Comparison of ENCODE assay signal across 2 cellular contexts in the genomic region with DNA sequence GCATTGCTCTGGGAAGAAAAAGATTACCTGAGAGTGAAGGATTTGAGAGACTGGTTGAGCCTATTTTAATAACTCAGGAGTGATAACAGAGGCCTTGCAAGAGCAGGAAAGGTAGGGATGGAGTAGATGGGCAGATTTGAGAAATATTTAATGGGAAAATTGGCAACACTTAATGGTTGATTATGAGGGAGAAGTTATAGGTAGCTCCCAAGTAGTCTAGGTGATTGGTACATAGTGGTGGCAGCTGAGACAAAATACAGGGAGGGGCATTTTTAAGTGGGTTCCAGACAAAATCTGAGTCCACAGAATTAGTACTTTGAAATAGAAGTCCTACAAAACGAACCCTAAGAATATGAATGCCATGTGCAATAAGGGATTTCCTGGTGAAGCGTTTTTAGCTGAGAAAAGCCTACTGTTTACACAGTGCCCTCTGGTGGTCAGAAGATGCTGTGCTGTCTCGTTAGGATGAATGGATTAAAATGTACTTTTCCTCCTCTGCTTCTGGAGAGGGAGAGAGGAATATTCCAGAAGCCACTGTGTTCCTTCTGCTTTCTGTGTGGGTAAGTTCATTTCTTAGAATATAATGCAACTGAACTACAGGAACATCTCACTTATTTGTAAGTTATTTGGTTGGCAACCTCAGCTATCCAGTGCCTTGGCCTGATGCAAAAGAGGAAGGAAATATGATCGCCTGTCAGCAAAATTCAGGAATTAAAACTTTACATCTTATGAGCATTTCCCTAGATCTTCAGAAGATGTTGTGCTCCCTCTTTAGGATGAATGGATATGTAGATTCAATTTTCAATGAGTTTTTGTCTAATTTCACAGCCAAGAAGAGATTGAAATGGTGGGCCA.
A peak's percentile ranks its signal among the peaks of the same experiment; 100 is the strongest.
TF ChIP-seq lines count a peak whose summit lies in the region.

No MANE protein-coding gene starts in this region.

TF ChIP-seq in HCT116, 20 proteins besides CTCF, POLR2A, EP300 and RAD21:
- no peak for TF ChIP-seq ZFX (IDR thresholded peaks at IDR 0.05)
- TF ChIP-seq, protein P1, sequence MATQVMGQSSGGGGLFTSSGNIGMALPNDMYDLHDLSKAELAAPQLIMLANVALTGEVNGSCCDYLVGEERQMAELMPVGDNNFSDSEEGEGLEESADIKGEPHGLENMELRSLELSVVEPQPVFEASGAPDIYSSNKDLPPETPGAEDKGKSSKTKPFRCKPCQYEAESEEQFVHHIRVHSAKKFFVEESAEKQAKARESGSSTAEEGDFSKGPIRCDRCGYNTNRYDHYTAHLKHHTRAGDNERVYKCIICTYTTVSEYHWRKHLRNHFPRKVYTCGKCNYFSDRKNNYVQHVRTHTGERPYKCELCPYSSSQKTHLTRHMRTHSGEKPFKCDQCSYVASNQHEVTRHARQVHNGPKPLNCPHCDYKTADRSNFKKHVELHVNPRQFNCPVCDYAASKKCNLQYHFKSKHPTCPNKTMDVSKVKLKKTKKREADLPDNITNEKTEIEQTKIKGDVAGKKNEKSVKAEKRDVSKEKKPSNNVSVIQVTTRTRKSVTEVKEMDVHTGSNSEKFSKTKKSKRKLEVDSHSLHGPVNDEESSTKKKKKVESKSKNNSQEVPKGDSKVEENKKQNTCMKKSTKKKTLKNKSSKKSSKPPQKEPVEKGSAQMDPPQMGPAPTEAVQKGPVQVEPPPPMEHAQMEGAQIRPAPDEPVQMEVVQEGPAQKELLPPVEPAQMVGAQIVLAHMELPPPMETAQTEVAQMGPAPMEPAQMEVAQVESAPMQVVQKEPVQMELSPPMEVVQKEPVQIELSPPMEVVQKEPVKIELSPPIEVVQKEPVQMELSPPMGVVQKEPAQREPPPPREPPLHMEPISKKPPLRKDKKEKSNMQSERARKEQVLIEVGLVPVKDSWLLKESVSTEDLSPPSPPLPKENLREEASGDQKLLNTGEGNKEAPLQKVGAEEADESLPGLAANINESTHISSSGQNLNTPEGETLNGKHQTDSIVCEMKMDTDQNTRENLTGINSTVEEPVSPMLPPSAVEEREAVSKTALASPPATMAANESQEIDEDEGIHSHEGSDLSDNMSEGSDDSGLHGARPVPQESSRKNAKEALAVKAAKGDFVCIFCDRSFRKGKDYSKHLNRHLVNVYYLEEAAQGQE (IDR thresholded peaks at IDR 0.05; ENCODE audit: low read depth), result no peak
- no peak for TF ChIP-seq JUND (IDR thresholded peaks at IDR 0.05)
- TF ChIP-seq EZH2phosphoT487 (IDR thresholded peaks at IDR 0.05; ENCODE audit: borderline replicate concordance), result no peak
- TF ChIP-seq TCF7L2 (IDR thresholded peaks at IDR 0.05; ENCODE audit: borderline replicate concordance, extremely low read depth, insufficient read depth, insufficient read length), result no peak
- peak; percentile 18 for TF ChIP-seq YY1 (IDR thresholded peaks at IDR 0.05; ENCODE audit: extremely low read depth, insufficient replicate concordance, low read depth, low read length)
TF ChIP-seq in HCT116: peak in this region for 1.

TF ChIP-seq in HepG2, 621 proteins besides CTCF, POLR2A, EP300 and RAD21:
- TF ChIP-seq ZBTB39 (CRISPR knock-in tag; IDR thresholded peaks at IDR 0.05) (no peak), BRCA1 (CRISPR knock-in tag; IDR thresholded peaks at IDR 0.05) (0 out of 2 replicates have a peak, but pooled peaks have one; percentile 46), U2AF1 (optimal IDR thresholded peaks at IDR 0.05; ENCODE audit: low read depth, low read length) (no peak), ZNF749 (CRISPR knock-in tag; IDR thresholded peaks at IDR 0.05; ENCODE audit: borderline replicate concordance) (no peak), SP1 (IDR thresholded peaks at IDR 0.05) (no peak), SP1 (CRISPR knock-in tag; IDR thresholded peaks at IDR 0.05) (no peak), KLF12 (CRISPR knock-in tag; IDR thresholded peaks at IDR 0.05; ENCODE audit: borderline replicate concordance) (0 out of 2 replicates have a peak, but pooled peaks have one; percentile 36), ZNF33A (CRISPR knock-in tag; IDR thresholded peaks at IDR 0.05; ENCODE audit: borderline replicate concordance) (no peak), SMC3 (IDR thresholded peaks at IDR 0.05; ENCODE audit: low read length) (peak; percentile 69), ZNF296 (CRISPR knock-in tag; conservative IDR thresholded peaks at IDR 0.05) (no peak), MYNN (CRISPR knock-in tag; IDR thresholded peaks at IDR 0.05; ENCODE audit: low read depth) (no peak), ZSCAN20 (CRISPR knock-in tag; IDR thresholded peaks at IDR 0.05; ENCODE audit: borderline replicate concordance) (0 out of 2 replicates have a peak, but pooled peaks have one; percentile 50), ELF3 (CRISPR knock-in tag; IDR thresholded peaks at IDR 0.05) (peak; percentile 51; the same call in 1 of the 2 replicates), ZNF569 (CRISPR knock-in tag; IDR thresholded peaks at IDR 0.05; ENCODE audit: borderline replicate concordance) (no peak), GLMP (CRISPR knock-in tag; IDR thresholded peaks at IDR 0.05; ENCODE audit: borderline replicate concordance) (no peak), TBX3 (IDR thresholded peaks at IDR 0.05; ENCODE audit: borderline replicate concordance) (no peak), ZSCAN12 (CRISPR knock-in tag; IDR thresholded peaks at IDR 0.05) (0 out of 2 replicates have a peak, but pooled peaks have one; percentile 27), KAT2B (IDR thresholded peaks at IDR 0.05; ENCODE audit: borderline replicate concordance, low read depth, low read length) (no peak), PPARG (CRISPR knock-in tag; conservative IDR thresholded peaks at IDR 0.05) (no peak), RFXAP (CRISPR knock-in tag; IDR thresholded peaks at IDR 0.05; ENCODE audit: borderline replicate concordance) (0 out of 2 replicates have a peak, but pooled peaks have one; percentile 29), ZKSCAN1 (IDR thresholded peaks at IDR 0.05; ENCODE audit: low read length) (0 out of 2 replicates have a peak, but pooled peaks have one; percentile 21), STAG1 (CRISPR knock-in tag; IDR thresholded peaks at IDR 0.05) (peak; percentile 66), ZNF839 (CRISPR knock-in tag; IDR thresholded peaks at IDR 0.05; ENCODE audit: borderline replicate concordance) (no peak), ZNF383 (CRISPR knock-in tag; IDR thresholded peaks at IDR 0.05; ENCODE audit: borderline replicate concordance) (no peak), MAZ (IDR thresholded peaks at IDR 0.05; ENCODE audit: borderline replicate concordance, low read depth, low read length) (no peak), MAZ (CRISPR knock-in tag; IDR thresholded peaks at IDR 0.05; ENCODE audit: low read depth) (no peak), MED1 (CRISPR knock-in tag; IDR thresholded peaks at IDR 0.05) (0 out of 2 replicates have a peak, but pooled peaks have one; percentile 36)
- TF ChIP-seq, protein P2, sequence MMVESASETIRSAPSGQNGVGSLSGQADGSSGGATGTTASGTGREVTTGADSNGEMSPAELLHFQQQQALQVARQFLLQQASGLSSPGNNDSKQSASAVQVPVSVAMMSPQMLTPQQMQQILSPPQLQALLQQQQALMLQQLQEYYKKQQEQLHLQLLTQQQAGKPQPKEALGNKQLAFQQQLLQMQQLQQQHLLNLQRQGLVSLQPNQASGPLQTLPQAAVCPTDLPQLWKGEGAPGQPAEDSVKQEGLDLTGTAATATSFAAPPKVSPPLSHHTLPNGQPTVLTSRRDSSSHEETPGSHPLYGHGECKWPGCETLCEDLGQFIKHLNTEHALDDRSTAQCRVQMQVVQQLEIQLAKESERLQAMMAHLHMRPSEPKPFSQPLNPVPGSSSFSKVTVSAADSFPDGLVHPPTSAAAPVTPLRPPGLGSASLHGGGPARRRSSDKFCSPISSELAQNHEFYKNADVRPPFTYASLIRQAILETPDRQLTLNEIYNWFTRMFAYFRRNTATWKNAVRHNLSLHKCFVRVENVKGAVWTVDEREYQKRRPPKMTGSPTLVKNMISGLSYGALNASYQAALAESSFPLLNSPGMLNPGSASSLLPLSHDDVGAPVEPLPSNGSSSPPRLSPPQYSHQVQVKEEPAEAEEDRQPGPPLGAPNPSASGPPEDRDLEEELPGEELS (CRISPR knock-in tag; IDR thresholded peaks at IDR 0.05), result no peak
- TF ChIP-seq, protein P3, sequence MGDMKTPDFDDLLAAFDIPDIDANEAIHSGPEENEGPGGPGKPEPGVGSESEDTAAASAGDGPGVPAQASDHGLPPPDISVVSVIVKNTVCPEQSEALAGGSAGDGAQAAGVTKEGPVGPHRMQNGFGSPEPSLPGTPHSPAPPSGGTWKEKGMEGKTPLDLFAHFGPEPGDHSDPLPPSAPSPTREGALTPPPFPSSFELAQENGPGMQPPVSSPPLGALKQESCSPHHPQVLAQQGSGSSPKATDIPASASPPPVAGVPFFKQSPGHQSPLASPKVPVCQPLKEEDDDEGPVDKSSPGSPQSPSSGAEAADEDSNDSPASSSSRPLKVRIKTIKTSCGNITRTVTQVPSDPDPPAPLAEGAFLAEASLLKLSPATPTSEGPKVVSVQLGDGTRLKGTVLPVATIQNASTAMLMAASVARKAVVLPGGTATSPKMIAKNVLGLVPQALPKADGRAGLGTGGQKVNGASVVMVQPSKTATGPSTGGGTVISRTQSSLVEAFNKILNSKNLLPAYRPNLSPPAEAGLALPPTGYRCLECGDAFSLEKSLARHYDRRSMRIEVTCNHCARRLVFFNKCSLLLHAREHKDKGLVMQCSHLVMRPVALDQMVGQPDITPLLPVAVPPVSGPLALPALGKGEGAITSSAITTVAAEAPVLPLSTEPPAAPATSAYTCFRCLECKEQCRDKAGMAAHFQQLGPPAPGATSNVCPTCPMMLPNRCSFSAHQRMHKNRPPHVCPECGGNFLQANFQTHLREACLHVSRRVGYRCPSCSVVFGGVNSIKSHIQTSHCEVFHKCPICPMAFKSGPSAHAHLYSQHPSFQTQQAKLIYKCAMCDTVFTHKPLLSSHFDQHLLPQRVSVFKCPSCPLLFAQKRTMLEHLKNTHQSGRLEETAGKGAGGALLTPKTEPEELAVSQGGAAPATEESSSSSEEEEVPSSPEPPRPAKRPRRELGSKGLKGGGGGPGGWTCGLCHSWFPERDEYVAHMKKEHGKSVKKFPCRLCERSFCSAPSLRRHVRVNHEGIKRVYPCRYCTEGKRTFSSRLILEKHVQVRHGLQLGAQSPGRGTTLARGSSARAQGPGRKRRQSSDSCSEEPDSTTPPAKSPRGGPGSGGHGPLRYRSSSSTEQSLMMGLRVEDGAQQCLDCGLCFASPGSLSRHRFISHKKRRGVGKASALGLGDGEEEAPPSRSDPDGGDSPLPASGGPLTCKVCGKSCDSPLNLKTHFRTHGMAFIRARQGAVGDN (CRISPR knock-in tag; IDR thresholded peaks at IDR 0.05), result no peak
- TF ChIP-seq, protein P4, sequence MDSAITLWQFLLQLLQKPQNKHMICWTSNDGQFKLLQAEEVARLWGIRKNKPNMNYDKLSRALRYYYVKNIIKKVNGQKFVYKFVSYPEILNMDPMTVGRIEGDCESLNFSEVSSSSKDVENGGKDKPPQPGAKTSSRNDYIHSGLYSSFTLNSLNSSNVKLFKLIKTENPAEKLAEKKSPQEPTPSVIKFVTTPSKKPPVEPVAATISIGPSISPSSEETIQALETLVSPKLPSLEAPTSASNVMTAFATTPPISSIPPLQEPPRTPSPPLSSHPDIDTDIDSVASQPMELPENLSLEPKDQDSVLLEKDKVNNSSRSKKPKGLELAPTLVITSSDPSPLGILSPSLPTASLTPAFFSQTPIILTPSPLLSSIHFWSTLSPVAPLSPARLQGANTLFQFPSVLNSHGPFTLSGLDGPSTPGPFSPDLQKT (CRISPR knock-in tag; IDR thresholded peaks at IDR 0.05; ENCODE audit: borderline replicate concordance), result no peak
- TF ChIP-seq, protein P5, sequence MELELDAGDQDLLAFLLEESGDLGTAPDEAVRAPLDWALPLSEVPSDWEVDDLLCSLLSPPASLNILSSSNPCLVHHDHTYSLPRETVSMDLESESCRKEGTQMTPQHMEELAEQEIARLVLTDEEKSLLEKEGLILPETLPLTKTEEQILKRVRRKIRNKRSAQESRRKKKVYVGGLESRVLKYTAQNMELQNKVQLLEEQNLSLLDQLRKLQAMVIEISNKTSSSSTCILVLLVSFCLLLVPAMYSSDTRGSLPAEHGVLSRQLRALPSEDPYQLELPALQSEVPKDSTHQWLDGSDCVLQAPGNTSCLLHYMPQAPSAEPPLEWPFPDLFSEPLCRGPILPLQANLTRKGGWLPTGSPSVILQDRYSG (CRISPR knock-in tag; IDR thresholded peaks at IDR 0.05), result no peak
